ENCODE assay signal across 9 cellular contexts in the genomic region with DNA sequence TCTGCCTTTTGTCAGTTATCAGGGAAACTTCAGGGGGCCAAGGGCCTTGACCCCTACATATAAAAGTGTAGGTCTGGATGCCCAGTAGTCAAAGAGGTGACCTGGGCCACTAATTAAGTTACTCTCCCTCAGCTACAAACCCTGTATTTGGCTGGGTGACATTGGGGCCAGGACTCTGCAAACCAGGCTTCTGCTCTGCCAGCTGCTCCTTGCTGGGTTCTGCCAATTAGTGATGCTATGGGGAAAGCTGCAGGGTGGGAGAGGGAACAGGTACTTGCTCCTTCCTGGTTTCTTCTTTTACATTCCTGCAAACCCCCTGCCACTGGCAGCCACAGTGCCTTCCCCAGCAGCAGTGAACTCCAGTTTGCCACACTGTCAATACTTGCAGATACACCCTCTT.
"Had no signal": no experiment of that assay in that cellular context is flagged by ENCODE, and none has a peak within 500 bp of the region (broad histone marks: within the 10 kb centered on the region; RNA-seq: fewer than 3 reads in every experiment).

No MANE protein-coding gene starts in this region.

- DNase-seq: H9, HCEC 1CT, IMR-90, KG1 had no signal

- FAIRE-seq: H1, H54, HTR-8/SVneo, K562 had no signal

- H3K27ac Mint-ChIP-seq: GM23338, H9 had no signal

- H3K4me2 ChIP-seq: GM23338 had no signal

- ATAC-seq: GM23338, K562 had no signal

- H3K4me3 Mint-ChIP-seq: GM23338, H9 had no signal

- H3K4me3 ChIP-seq: GM23338, K562 had no signal

- H3K9me3 Mint-ChIP-seq: GM23338, H9 had no signal
